ENCODE assay signal across 10 cellular contexts in the genomic region with DNA sequence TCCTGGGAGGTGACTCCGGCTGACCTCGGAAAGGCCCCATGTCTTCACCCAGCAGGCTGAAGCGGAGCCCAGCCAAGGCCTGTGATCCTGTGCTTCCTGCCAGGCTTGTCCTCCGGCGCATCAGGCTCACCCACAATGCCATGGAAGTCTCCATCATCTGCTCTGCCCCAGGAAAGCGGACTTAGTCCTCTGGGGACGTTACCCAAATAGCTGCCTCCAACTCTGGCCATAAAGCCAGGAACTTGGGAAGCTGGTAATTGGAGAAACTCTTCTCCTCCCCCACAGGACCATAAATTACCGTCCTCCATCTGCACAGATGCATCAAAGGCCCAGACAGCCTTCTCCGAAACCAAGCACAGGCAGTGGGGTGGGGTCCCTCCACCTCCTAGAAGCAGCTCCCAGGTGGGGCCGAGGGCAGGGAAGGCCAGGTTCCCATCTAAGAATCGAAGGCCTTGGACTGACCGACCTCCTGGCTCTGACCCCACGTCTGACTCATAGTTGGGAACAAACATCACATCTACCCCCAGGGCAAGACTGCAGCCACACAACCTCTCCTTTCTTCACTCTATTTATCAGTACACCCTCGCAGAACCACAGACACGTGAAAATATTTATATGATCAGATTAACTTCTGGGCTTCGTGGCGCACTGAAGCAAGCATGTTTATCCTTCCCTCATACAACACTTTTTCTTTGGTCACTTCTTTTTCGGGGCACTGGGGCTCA. TPM values are rescaled to one million over a fixed set of nuclear protein-coding genes. Genes with fewer than 3 reads are reported as not detected.
A peak's percentile ranks its signal among the peaks of the same experiment; 100 is the strongest.
DNase-seq lines count a peak whose midpoint lies in the region; ATAC-seq and TF ChIP-seq lines count a peak whose summit lies in the region.
"Had no signal": no experiment of that assay in that cellular context is flagged by ENCODE, and none has a peak within 500 bp of the region (broad histone marks: within the 10 kb centered on the region; RNA-seq: fewer than 3 reads in every experiment).

No MANE protein-coding gene starts in this region.

- no peak for TF ChIP-seq CTCF in brain (conservative IDR thresholded peaks at IDR 0.05)
- no peak for TF ChIP-seq CTCF in transverse colon (IDR thresholded peaks at IDR 0.05)

- H3K9me3 Mint-ChIP-seq in brain, result no peaks in the 10 kb centered on the region

- H3K4me1 Mint-ChIP-seq in brain, result peaks cover 49% of the 10 kb centered on the region

- peak overlapping the region; percentile 57 to 76 (median 71) for H3K27ac ChIP-seq in transverse colon

- no peak for TF ChIP-seq EP300 in transverse colon (IDR thresholded peaks at IDR 0.05; ENCODE audit: low read depth)

- DNase-seq in DMS 273 (lab: John Stamatoyannopoulos, UW; ENCODE audit: unreplicated experiment) (peak; percentile 61), DMS 273 treated with DMSO at 0.1 percent for 48 hours (lab: John Stamatoyannopoulos, UW) (no peak), left colon (peak; percentile 25 to 49), transverse colon (peak; percentile 33), GM19240 (ENCODE audit: insufficient read length, low spot score) (no peak)
- DNase-seq in stimulated activated CD4-positive, alpha-beta T cell treated with anti-CD3 and anti-CD28 coated beads, Interleukin-1b, Interleukin-23, amount 100 ng/mL, for 48 hours, result no peak
- DNase-seq: 8988T, MV-4-11 had no signal

- H3K27me3 ChIP-seq in transverse colon, result no peaks in the 10 kb centered on the region

- no peaks in the 10 kb centered on the region for H3K27me3 Mint-ChIP-seq in brain

- peaks cover 9 to 53% (median 21%) of the 10 kb centered on the region in 4 donors for H3K4me1 ChIP-seq in transverse colon

- intact Hi-C loops in left colon (cut with DNase I, micrococcal nuclease), result no loop called here
- intact Hi-C loops in transverse colon (cut with DNase I; ENCODE audit: low total_unique reads), result no loop called here

- H3K36me3 Mint-ChIP-seq in brain, result no peaks in the 10 kb centered on the region

- no peaks in the 10 kb centered on the region for H3K9me3 ChIP-seq in transverse colon

- peak overlapping the region in 1 of 5 experiments; percentile 1 for H3K4me3 Mint-ChIP-seq in brain

- no peaks in the 10 kb centered on the region for H3K36me3 ChIP-seq in transverse colon

- H3K27ac Mint-ChIP-seq in brain, result peak overlapping the region in 4 of 5 experiments; percentile 5 to 97 (median 44)

- no peak overlapping the region for H3K4me3 ChIP-seq in transverse colon

- no peak for ATAC-seq in left colon
- no peak for ATAC-seq in GM18870 (IDR thresholded peaks at IDR 0.05; ENCODE audit: unreplicated experiment)

- in situ Hi-C loops in transverse colon (cut with MboI; ENCODE audit: low pct_ligation_motif_present in 1 of 4, low pct_unique_long_range_greater_than_20kb in 1 of 4, low sequenced_read_pairs in 3 of 4), result no loop called here

- 71% methylated on average over 18 of the region's 18 CpGs; no CpG with 5 or more reads in 1 of the 2 donors for WGBS in transverse colon (ENCODE audit: low coverage in 1 of 2), 2 donors

- no peak for TF ChIP-seq POLR2A in transverse colon (IDR thresholded peaks at IDR 0.05)

RNA-seq across cellular contexts. Expression of a gene that starts 56.4 kb away (rescaled TPM):
- polyA plus RNA-seq in brain (ENCODE audit: insufficient read depth, low read depth, low replicate concordance), result 9.0 TPM
- total RNA-seq in left colon (10 to 100 TPM; 11.4 to 17.6 TPM), transverse colon (10 to 100 TPM; 10.5 to 19.8 (median 14.3) TPM)

Comparison
In these comparisons a context has a peak if more than half of its experiments do, and no peak if none do; other contexts are left out.
1. DNase-seq: peak in DMS 273 (single experiment), left colon (2 of 2) and transverse colon (single experiment); none in DMS 273 treated with DMSO at 0.1 percent for 48 hours (single experiment), stimulated activated CD4-positive, alpha-beta T cell treated with anti-CD3 and anti-CD28 coated beads, Interleukin-1b, Interleukin-23, amount 100 ng/mL, for 48 hours (single experiment) and GM19240 (single experiment).